ENCODE assay signal across 15 cellular contexts in the genomic region with DNA sequence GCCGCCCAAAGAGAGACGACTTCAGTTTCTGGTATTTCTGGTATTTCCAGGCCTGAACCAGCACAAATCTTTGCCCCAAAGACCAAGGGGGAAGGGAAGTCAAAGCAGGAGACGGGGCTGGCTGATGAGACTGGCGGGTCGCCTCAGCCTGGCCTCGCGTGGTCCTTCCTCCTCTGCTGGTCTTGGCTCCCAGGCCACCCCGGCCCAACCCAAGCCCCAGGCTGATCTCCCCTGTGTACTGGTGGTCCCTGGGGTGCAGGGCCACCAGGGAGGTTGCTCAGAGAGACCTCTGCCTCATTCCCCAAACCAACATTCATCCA. TPM values are rescaled to one million over a fixed set of nuclear protein-coding genes. Genes with fewer than 3 reads are reported as not detected.
"Had no signal": no experiment of that assay in that cellular context is flagged by ENCODE, and none has a peak within 500 bp of the region (broad histone marks: within the 10 kb centered on the region; RNA-seq: fewer than 3 reads in every experiment).

No MANE protein-coding gene starts in this region.

- H3K27ac Mint-ChIP-seq: activated CD4-positive, alpha-beta T cell treated with anti-CD3 and anti-CD28 coated beads for 36 hours; activated naive CD4-positive, alpha-beta T cell treated with anti-CD3 and anti-CD28 coated beads for 36 hours had no signal

- H3K4me1 ChIP-seq: psoas muscle had no signal

- H3K4me3 Mint-ChIP-seq: activated CD4-positive, alpha-beta T cell treated with anti-CD3 and anti-CD28 coated beads for 36 hours; activated naive CD4-positive, alpha-beta T cell treated with anti-CD3 and anti-CD28 coated beads for 36 hours; natural killer cell had no signal

- H3K36me3 Mint-ChIP-seq: natural killer cell had no signal

- H3K27me3 ChIP-seq: gastroesophageal sphincter, suprapubic skin had no signal

- H3K9me3 ChIP-seq: gastroesophageal sphincter, mucosa of descending colon, psoas muscle, suprapubic skin had no signal

- H3K9me3 Mint-ChIP-seq: activated naive CD4-positive, alpha-beta T cell treated with anti-CD3 and anti-CD28 coated beads for 36 hours; natural killer cell had no signal

- ATAC-seq: activated CD4-positive, alpha-beta T cell treated with anti-CD3 and anti-CD28 coated beads for 36 hours; mucosa of descending colon; natural killer cell; psoas muscle had no signal

- DNase-seq: activated CD4-positive, alpha-beta T cell treated with anti-CD3 and anti-CD28 coated beads for 36 hours; activated naive CD4-positive, alpha-beta T cell treated with anti-CD3 and anti-CD28 coated beads for 36 hours; central memory CD4-positive, alpha-beta T cell; cortex of kidney; effector CD8-positive, alpha-beta T cell; natural killer cell; stimulated activated CD4-positive, alpha-beta T cell treated with anti-CD3 and anti-CD28 coated beads, Interleukin-12 subunit alpha, Interleukin-12 subunit beta, amount 100 ng/mL, for 4 hours; stimulated activated naive CD4-positive, alpha-beta T cell treated with Interleukin-2 at 50 U/mL for 16 hours; T-helper 1 cell had no signal

- H3K4me3 ChIP-seq: gastroesophageal sphincter, lung, mucosa of descending colon, psoas muscle, suprapubic skin had no signal

- H3K27ac ChIP-seq: gastroesophageal sphincter, psoas muscle, suprapubic skin, VCaP had no signal

- H3K27me3 Mint-ChIP-seq: activated CD4-positive, alpha-beta T cell treated with anti-CD3 and anti-CD28 coated beads for 36 hours had no signal

RNA-seq across cellular contexts. Expression of gene WNT4, which starts 19.9 kb away (rescaled TPM):
- total RNA-seq: activated CD4-positive, alpha-beta T cell treated with anti-CD3 and anti-CD28 coated beads for 36 hours; activated naive CD4-positive, alpha-beta T cell treated with anti-CD3 and anti-CD28 coated beads for 36 hours; natural killer cell had no signal
